24 cellular contexts compared by ENCODE assay signal in the genomic region with DNA sequence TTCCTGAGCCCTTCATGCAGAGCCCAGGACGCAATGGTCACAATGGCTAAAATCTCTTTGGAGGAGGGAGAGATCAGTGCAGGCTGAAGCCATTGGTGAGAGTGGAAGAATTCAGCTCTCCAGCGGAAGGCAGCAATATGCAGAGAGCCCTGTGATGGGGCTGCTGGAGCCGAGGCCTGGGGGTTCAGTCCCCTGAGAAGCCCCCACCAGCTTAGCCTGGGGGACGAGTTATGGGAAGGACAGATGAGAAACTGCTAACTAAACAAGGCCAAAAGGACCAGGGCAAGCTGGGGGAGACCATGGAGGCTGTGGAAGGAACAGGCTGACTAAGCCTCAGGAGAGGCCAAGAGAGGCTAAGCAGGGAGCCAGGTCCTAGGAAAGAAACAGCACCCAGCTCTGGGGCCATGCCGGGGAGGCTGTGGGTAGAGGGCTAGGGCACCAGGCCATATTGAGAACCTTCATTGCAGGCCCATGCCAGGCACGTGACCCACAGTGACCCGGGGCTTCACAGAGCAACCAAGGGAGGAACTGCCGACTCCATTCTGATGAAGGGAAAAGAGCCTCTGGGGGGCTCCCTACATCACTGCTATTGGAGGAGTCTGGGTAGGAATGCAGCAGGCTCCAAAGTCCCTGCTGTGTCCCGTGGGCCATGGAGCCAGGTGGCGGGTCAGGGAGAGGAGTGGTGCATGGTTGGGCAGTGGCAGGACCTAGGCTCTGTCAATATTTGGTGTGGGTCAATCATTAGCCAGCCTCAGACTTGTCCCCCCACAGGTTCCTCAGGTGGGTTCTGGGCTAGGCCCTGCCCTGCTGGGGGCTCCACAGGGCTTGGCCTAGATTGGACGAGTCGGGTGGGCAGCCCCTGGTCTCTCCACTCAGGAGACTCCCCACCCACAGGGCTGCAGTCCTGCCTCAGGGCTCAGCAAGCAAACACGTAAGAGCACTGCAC. TPM values are rescaled to one million over a fixed set of nuclear protein-coding genes. Genes with fewer than 3 reads are reported as not detected.
DNase-seq lines count a peak whose midpoint lies in the region; ATAC-seq and TF ChIP-seq lines count a peak whose summit lies in the region.
"Had no signal": no experiment of that assay in that cellular context is flagged by ENCODE, and none has a peak within 500 bp of the region (broad histone marks: within the 10 kb centered on the region; RNA-seq: fewer than 3 reads in every experiment).

No MANE protein-coding gene starts in this region.

- no peaks in the 10 kb centered on the region for H3K4me1 Mint-ChIP-seq in stimulated activated memory B cell treated with anti-CD40 and anti-IgM and Interleukin-4, amounts not matched to agents 10 μg/mL and 1 μg/mL and 100 μg/mL, for 72 hours
- no peaks in the 10 kb centered on the region for H3K4me1 Mint-ChIP-seq in chondrocyte (ENCODE audit: low read depth)
- H3K4me1 Mint-ChIP-seq: activated CD4-positive, alpha-beta memory T cell treated with anti-CD3 and anti-CD28 coated beads, Interleukin-2, amount 10 ng/mL, durations not matched to agents 7 days and 5 days; activated naive CD8-positive, alpha-beta T cell treated with anti-CD3 and anti-CD28 coated beads, Interleukin-2, amount 50 U/mL, for 24 hours; CD4-positive, alpha-beta memory T cell had no signal

- WGBS in body of pancreas, 2 donors, result 51 to 72% methylated on average over 5 to 13 of the region's 13 CpGs

- DNase-seq in DMS53 treated with DMSO at 0.1 percent for 48 hours (lab: John Stamatoyannopoulos, UW; ENCODE audit: unreplicated experiment), result peak; percentile 78
- peak; percentile 73 to 81 (median 80) for DNase-seq in body of pancreas
- DNase-seq in lower lobe of right lung, result no peak
- DNase-seq in stimulated activated CD4-positive, alpha-beta T cell treated with anti-CD3 and anti-CD28 coated beads, Interleukin-4, amount 100 ng/mL, for 4 hours, result no peak
- no peak for DNase-seq in chondrocyte (ENCODE audit: low spot score)
- DNase-seq: activated CD4-positive, alpha-beta memory T cell treated with anti-CD3 and anti-CD28 coated beads, Interleukin-2, amount 10 ng/mL, durations not matched to agents 7 days and 5 days; activated CD4-positive, CD25-positive, alpha-beta regulatory T cell; activated effector memory CD4-positive, alpha-beta T cell treated with Interleukin-2 at 50 U/mL for 16 hours; activated naive CD8-positive, alpha-beta T cell treated with anti-CD3 and anti-CD28 coated beads, Interleukin-2, amount 50 U/mL, for 24 hours; CD4-positive, alpha-beta memory T cell; cortex of kidney; DND-41; glutamatergic neuron; left cardiac atrium; NCI-H2081 treated with DMSO at 0.1 percent for 48 hours; NCI-H446; T-helper 9 cell had no signal

- H3K27ac ChIP-seq in body of pancreas (peak overlapping the region; percentile 5 to 70 (median 66)), lower lobe of right lung (no peak overlapping the region)
- H3K27ac ChIP-seq: breast epithelium had no signal

- no peak overlapping the region for H3K4me3 ChIP-seq in body of pancreas
- no peak overlapping the region for H3K4me3 ChIP-seq in lower lobe of right lung
- H3K4me3 ChIP-seq: breast epithelium had no signal

- H3K4me1 ChIP-seq in body of pancreas (peaks cover 23% of the 10 kb centered on the region), lower lobe of right lung (no peaks in the 10 kb centered on the region)
- H3K4me1 ChIP-seq: breast epithelium had no signal

- H3K27me3 ChIP-seq in body of pancreas (no peaks in the 10 kb centered on the region), lower lobe of right lung (ENCODE audit: low read depth) (no peaks in the 10 kb centered on the region)
- H3K27me3 ChIP-seq: breast epithelium had no signal

- H3K36me3 ChIP-seq in body of pancreas (replicated peaks in 1 of 2; ENCODE audit: insufficient read depth in 1 of 2, low read depth in 2 of 2) (no peaks in the 10 kb centered on the region), lower lobe of right lung (no peaks in the 10 kb centered on the region)
- H3K36me3 ChIP-seq: breast epithelium had no signal

- H3K4me3 Mint-ChIP-seq in stimulated activated memory B cell treated with anti-CD40 and anti-IgM and Interleukin-4, amounts not matched to agents 10 μg/mL and 1 μg/mL and 100 μg/mL, for 72 hours, result no peak overlapping the region
- H3K4me3 Mint-ChIP-seq in chondrocyte (ENCODE audit: unreplicated experiment), result no peak overlapping the region
- H3K4me3 Mint-ChIP-seq: activated CD4-positive, alpha-beta memory T cell treated with anti-CD3 and anti-CD28 coated beads, Interleukin-2, amount 10 ng/mL, durations not matched to agents 7 days and 5 days; activated naive CD8-positive, alpha-beta T cell treated with anti-CD3 and anti-CD28 coated beads, Interleukin-2, amount 50 U/mL, for 24 hours; CD4-positive, alpha-beta memory T cell had no signal

- H3K36me3 Mint-ChIP-seq in stimulated activated memory B cell treated with anti-CD40 and anti-IgM and Interleukin-4, amounts not matched to agents 10 μg/mL and 1 μg/mL and 100 μg/mL, for 72 hours, result peaks cover 7% of the 10 kb centered on the region
- H3K36me3 Mint-ChIP-seq in chondrocyte (ENCODE audit: low read depth), result peaks cover 5% of the 10 kb centered on the region

- no peak for TF ChIP-seq POLR2A in body of pancreas (IDR thresholded peaks at IDR 0.05)

- TF ChIP-seq CTCF in body of pancreas (IDR thresholded peaks at IDR 0.05) (no peak), lower lobe of right lung (IDR thresholded peaks at IDR 0.05) (no peak), chondrocyte (IDR thresholded peaks at IDR 0.05) (no peak)

- H3K9me3 Mint-ChIP-seq in stimulated activated memory B cell treated with anti-CD40 and anti-IgM and Interleukin-4, amounts not matched to agents 10 μg/mL and 1 μg/mL and 100 μg/mL, for 72 hours, result peaks cover 7% of the 10 kb centered on the region
- peaks cover 5% of the 10 kb centered on the region for H3K9me3 Mint-ChIP-seq in chondrocyte (ENCODE audit: low read depth)

- H3K27ac Mint-ChIP-seq in stimulated activated memory B cell treated with anti-CD40 and anti-IgM and Interleukin-4, amounts not matched to agents 10 μg/mL and 1 μg/mL and 100 μg/mL, for 72 hours, result no peak overlapping the region
- no peak overlapping the region for H3K27ac Mint-ChIP-seq in chondrocyte (ENCODE audit: unreplicated experiment)
- H3K27ac Mint-ChIP-seq: activated CD4-positive, alpha-beta memory T cell treated with anti-CD3 and anti-CD28 coated beads, Interleukin-2, amount 10 ng/mL, durations not matched to agents 7 days and 5 days; activated naive CD8-positive, alpha-beta T cell treated with anti-CD3 and anti-CD28 coated beads, Interleukin-2, amount 50 U/mL, for 24 hours; CD4-positive, alpha-beta memory T cell had no signal

- peak; percentile 97 for ATAC-seq in body of pancreas
- ATAC-seq in lower lobe of right lung, result peak; percentile 41 to 45
- peak; percentile 12 for ATAC-seq in stimulated activated memory B cell treated with anti-CD40 and anti-IgM and Interleukin-4, amounts not matched to agents 10 μg/mL and 1 μg/mL and 100 μg/mL, for 72 hours
- ATAC-seq in HG02588 (IDR thresholded peaks at IDR 0.05; ENCODE audit: unreplicated experiment), result no peak
- ATAC-seq in GM21717 (IDR thresholded peaks at IDR 0.05; ENCODE audit: unreplicated experiment), result no peak
- ATAC-seq: activated naive CD8-positive, alpha-beta T cell treated with anti-CD3 and anti-CD28 coated beads, Interleukin-2, amount 50 U/mL, for 24 hours; sciatic nerve had no signal

- intact Hi-C loops in body of pancreas (cut with DNase I) (no loop called here), lower lobe of right lung (cut with DNase I) (no loop called here)

- no peaks in the 10 kb centered on the region for H3K27me3 Mint-ChIP-seq in stimulated activated memory B cell treated with anti-CD40 and anti-IgM and Interleukin-4, amounts not matched to agents 10 μg/mL and 1 μg/mL and 100 μg/mL, for 72 hours
- no peaks in the 10 kb centered on the region for H3K27me3 Mint-ChIP-seq in chondrocyte (ENCODE audit: low read depth)
- H3K27me3 Mint-ChIP-seq: activated naive CD8-positive, alpha-beta T cell treated with anti-CD3 and anti-CD28 coated beads, Interleukin-2, amount 50 U/mL, for 24 hours; CD4-positive, alpha-beta memory T cell had no signal

- H3K9me3 ChIP-seq in body of pancreas (no peaks in the 10 kb centered on the region), lower lobe of right lung (peaks cover 13% of the 10 kb centered on the region)

RNA-seq across cellular contexts. Expression of gene PROC, which starts 19.8 kb away (rescaled TPM):
- total RNA-seq in body of pancreas (under 1 TPM in 1 of 2 donors, not detected in 1; 0.26 TPM), lower lobe of right lung (not detected), chondrocyte (2.6 to 5.3 TPM (median 2.7 TPM) in 3 replicates)
- total RNA-seq: activated CD4-positive, alpha-beta memory T cell treated with anti-CD3 and anti-CD28 coated beads, Interleukin-2, amount 10 ng/mL, durations not matched to agents 7 days and 5 days; breast epithelium; CD4-positive, alpha-beta memory T cell; fibroblast of lung; left cardiac atrium; osteoblast; sciatic nerve had no signal

RNA-seq across cellular contexts. Expression of gene MAP3K2, which starts 50.3 kb away (rescaled TPM):
- total RNA-seq in body of pancreas (10 to 100 TPM; 27.8 to 35.3 TPM), lower lobe of right lung (78.4 TPM), chondrocyte (77.3 to 88.1 TPM (median 79.5 TPM) in 3 replicates)

Comparison
In these comparisons a context has a peak if more than half of its experiments do, and no peak if none do; other contexts are left out.
1. DNase-seq: peak in DMS53 treated with DMSO at 0.1 percent for 48 hours (single experiment) and body of pancreas (4 of 4); none in lower lobe of right lung (single experiment), stimulated activated CD4-positive, alpha-beta T cell treated with anti-CD3 and anti-CD28 coated beads, Interleukin-4, amount 100 ng/mL, for 4 hours (0 of 2) and chondrocyte (single experiment).
2. ATAC-seq: peak in body of pancreas (single experiment), lower lobe of right lung (2 of 2) and stimulated activated memory B cell treated with anti-CD40 and anti-IgM and Interleukin-4, amounts not matched to agents 10 μg/mL and 1 μg/mL and 100 μg/mL, for 72 hours (single experiment); none in HG02588 (single experiment) and GM21717 (single experiment).